ENCODE assay signal across 1 cellular context in the genomic region with DNA sequence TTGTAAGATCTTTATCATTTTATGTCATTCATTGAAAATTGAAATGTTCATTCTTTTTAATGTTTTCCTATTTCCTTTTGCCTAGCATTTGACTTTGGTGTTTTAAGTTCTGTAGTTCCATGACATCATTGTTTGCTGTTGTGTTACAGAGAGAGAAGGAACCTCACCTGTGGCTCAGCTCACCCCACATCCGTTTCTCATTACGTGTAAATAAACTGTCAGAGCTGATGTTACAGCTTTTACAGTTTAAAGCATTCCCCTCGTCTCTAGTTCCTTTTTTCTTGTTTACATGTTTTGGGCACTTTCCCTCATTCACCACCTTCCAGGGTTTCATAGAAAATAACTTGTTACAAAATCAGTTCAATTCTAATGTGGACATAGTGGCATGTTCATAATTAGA.
TF ChIP-seq lines count a peak whose summit lies in the region.

No MANE protein-coding gene starts in this region.

TF ChIP-seq in GM12878, 131 proteins besides CTCF, POLR2A, EP300 and RAD21 (continued from another document):
- TF ChIP-seq, protein P1, sequence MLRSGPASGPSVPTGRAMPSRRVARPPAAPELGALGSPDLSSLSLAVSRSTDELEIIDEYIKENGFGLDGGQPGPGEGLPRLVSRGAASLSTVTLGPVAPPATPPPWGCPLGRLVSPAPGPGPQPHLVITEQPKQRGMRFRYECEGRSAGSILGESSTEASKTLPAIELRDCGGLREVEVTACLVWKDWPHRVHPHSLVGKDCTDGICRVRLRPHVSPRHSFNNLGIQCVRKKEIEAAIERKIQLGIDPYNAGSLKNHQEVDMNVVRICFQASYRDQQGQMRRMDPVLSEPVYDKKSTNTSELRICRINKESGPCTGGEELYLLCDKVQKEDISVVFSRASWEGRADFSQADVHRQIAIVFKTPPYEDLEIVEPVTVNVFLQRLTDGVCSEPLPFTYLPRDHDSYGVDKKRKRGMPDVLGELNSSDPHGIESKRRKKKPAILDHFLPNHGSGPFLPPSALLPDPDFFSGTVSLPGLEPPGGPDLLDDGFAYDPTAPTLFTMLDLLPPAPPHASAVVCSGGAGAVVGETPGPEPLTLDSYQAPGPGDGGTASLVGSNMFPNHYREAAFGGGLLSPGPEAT (IDR thresholded peaks at IDR 0.05; ENCODE audit: low read depth) = peak; percentile 49; the same call in 1 of the 2 replicates
- TF ChIP-seq IKZF1 (conservative IDR thresholded peaks at IDR 0.05) = 0 out of 2 replicates have a peak, but pooled peaks have one; percentile 18
- TF ChIP-seq, protein P2, sequence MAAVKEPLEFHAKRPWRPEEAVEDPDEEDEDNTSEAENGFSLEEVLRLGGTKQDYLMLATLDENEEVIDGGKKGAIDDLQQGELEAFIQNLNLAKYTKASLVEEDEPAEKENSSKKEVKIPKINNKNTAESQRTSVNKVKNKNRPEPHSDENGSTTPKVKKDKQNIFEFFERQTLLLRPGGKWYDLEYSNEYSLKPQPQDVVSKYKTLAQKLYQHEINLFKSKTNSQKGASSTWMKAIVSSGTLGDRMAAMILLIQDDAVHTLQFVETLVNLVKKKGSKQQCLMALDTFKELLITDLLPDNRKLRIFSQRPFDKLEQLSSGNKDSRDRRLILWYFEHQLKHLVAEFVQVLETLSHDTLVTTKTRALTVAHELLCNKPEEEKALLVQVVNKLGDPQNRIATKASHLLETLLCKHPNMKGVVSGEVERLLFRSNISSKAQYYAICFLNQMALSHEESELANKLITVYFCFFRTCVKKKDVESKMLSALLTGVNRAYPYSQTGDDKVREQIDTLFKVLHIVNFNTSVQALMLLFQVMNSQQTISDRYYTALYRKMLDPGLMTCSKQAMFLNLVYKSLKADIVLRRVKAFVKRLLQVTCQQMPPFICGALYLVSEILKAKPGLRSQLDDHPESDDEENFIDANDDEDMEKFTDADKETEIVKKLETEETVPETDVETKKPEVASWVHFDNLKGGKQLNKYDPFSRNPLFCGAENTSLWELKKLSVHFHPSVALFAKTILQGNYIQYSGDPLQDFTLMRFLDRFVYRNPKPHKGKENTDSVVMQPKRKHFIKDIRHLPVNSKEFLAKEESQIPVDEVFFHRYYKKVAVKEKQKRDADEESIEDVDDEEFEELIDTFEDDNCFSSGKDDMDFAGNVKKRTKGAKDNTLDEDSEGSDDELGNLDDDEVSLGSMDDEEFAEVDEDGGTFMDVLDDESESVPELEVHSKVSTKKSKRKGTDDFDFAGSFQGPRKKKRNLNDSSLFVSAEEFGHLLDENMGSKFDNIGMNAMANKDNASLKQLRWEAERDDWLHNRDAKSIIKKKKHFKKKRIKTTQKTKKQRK (IDR thresholded peaks at IDR 0.05; ENCODE audit: low read depth, low read length) = no peak
- TF ChIP-seq DPF2 (IDR thresholded peaks at IDR 0.05) = 0 out of 2 replicates have a peak, but pooled peaks have one; percentile 23
- no peak for TF ChIP-seq HDAC6 (IDR thresholded peaks at IDR 0.05; ENCODE audit: unreplicated experiment)
- TF ChIP-seq, protein P3, sequence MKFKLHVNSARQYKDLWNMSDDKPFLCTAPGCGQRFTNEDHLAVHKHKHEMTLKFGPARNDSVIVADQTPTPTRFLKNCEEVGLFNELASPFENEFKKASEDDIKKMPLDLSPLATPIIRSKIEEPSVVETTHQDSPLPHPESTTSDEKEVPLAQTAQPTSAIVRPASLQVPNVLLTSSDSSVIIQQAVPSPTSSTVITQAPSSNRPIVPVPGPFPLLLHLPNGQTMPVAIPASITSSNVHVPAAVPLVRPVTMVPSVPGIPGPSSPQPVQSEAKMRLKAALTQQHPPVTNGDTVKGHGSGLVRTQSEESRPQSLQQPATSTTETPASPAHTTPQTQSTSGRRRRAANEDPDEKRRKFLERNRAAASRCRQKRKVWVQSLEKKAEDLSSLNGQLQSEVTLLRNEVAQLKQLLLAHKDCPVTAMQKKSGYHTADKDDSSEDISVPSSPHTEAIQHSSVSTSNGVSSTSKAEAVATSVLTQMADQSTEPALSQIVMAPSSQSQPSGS (IDR thresholded peaks at IDR 0.05; ENCODE audit: low read length) = peak; percentile 51; the same call in 1 of the 2 replicates
- no peak for TF ChIP-seq MTA3 (IDR thresholded peaks at IDR 0.05; ENCODE audit: borderline replicate concordance, low read length)
- no peak for TF ChIP-seq YY1 (IDR thresholded peaks at IDR 0.05; ENCODE audit: low read depth, low read length)
